8 cellular contexts compared by ENCODE assay signal in genomic region chr20:53829706-53830521, GRCh38.
DNase-seq lines count a peak whose midpoint lies in the region; ATAC-seq, FAIRE-seq and TF ChIP-seq lines count a peak whose summit lies in the region.

No MANE protein-coding gene starts in this region.

- H3K4me1 ChIP-seq in keratinocyte (ENCODE audit: control insufficient read depth, extremely low read depth, insufficient read depth, low read length), result peaks cover 45% of the 10 kb centered on the region

- H3K9me3 ChIP-seq in keratinocyte (ENCODE audit: control insufficient read depth, low read depth, low read length), result no peaks in the 10 kb centered on the region

- H3K9ac ChIP-seq in keratinocyte (ENCODE audit: control insufficient read depth, extremely low read depth, insufficient read depth, low read length), result peak overlapping the region; percentile 95

- H3K27ac ChIP-seq in keratinocyte (ENCODE audit: control insufficient read depth, insufficient read depth, low read length), result peak overlapping the region; percentile 100

- intact Hi-C loops in activated CD4-positive, alpha-beta T cell treated with anti-CD3 and anti-CD28 coated beads for 36 hours (cut with DNase I, micrococcal nuclease), result loop anchor here in 1 of 2 experiments (5.0 kb wide), 1 partner anchor 123 kb away; no protein-coding TSS in a partner anchor
- intact Hi-C loops in posterior cingulate gyrus (cut with DNase I), result no loop called here

- no peak for FAIRE-seq in keratinocyte (lab: Jason Lieb, UNC)

- CTCF ChIA-PET in activated CD4-positive, alpha-beta T cell treated with anti-CD3 and anti-CD28 coated beads for 36 hours (lab: Charles Lee), result interaction anchor here (0.7 to 1.8 kb wide), 2 partner anchors 36 to 815 kb away, joined by 3 to 6 read pairs; no protein-coding TSS in a partner anchor

- POLR2A ChIA-PET in activated CD4-positive, alpha-beta T cell treated with anti-CD3 and anti-CD28 coated beads for 36 hours (lab: Charles Lee), result interaction anchor here (0.6 to 0.8 kb wide), 4 partner anchors 94 to 829 kb away, joined by 3 to 5 read pairs (median 4); no protein-coding TSS in a partner anchor

- H3K4me3 Mint-ChIP-seq in activated CD4-positive, alpha-beta T cell treated with anti-CD3 and anti-CD28 coated beads for 36 hours, result peak overlapping the region; percentile 64
- peak overlapping the region; percentile 73 for H3K4me3 Mint-ChIP-seq in activated T-helper 17 cell treated with anti-CD3 and anti-CD28 coated beads, Interleukin-2, amount 50 U/mL, for 72 hours

- H3K27ac Mint-ChIP-seq in activated CD4-positive, alpha-beta T cell treated with anti-CD3 and anti-CD28 coated beads for 36 hours, result peak overlapping the region; percentile 86
- H3K27ac Mint-ChIP-seq in activated T-helper 17 cell treated with anti-CD3 and anti-CD28 coated beads, Interleukin-2, amount 50 U/mL, for 72 hours, result peak overlapping the region; percentile 74

- H3K4me3 ChIP-seq in keratinocyte (ENCODE audit: control insufficient read depth in 2 of 3, extremely low read depth in 1 of 3, insufficient read depth in 2 of 3, low read depth in 1 of 3, low read length in 3 of 3), result peak overlapping the region in 2 of 3 experiments; percentile 56 to 65

- no peaks in the 10 kb centered on the region for H4K20me1 ChIP-seq in keratinocyte (ENCODE audit: control insufficient read depth, extremely low read depth, insufficient read depth, low read length)

- ATAC-seq in activated CD4-positive, alpha-beta T cell treated with anti-CD3 and anti-CD28 coated beads for 36 hours, result no peak
- ATAC-seq in HG03565 (IDR thresholded peaks at IDR 0.05; ENCODE audit: unreplicated experiment) (peak; percentile 36), GM19035 (IDR thresholded peaks at IDR 0.05; ENCODE audit: unreplicated experiment) (no peak)
- ATAC-seq in activated T-helper 17 cell treated with anti-CD3 and anti-CD28 coated beads, Interleukin-2, amount 50 U/mL, for 72 hours (replicated peaks), result no peak

- TF ChIP-seq CTCF in keratinocyte (optimal IDR thresholded peaks at IDR 0.05 in 1 of 3, IDR thresholded peaks at IDR 0.05 in 1 of 3, conservative IDR thresholded peaks at IDR 0.05 in 1 of 3; ENCODE audit: extremely low read depth in 1 of 3, insufficient read depth in 2 of 3, low read length in 3 of 3), result no peak

- H3K4me2 ChIP-seq in keratinocyte (ENCODE audit: control insufficient read depth, extremely low read depth, insufficient read depth, low read depth, low read length), result peak overlapping the region; percentile 96

- H3K27me3 Mint-ChIP-seq in activated CD4-positive, alpha-beta T cell treated with anti-CD3 and anti-CD28 coated beads for 36 hours, result no peaks in the 10 kb centered on the region
- no peaks in the 10 kb centered on the region for H3K27me3 Mint-ChIP-seq in activated T-helper 17 cell treated with anti-CD3 and anti-CD28 coated beads, Interleukin-2, amount 50 U/mL, for 72 hours

- no peaks in the 10 kb centered on the region for H3K27me3 ChIP-seq in keratinocyte (ENCODE audit: control insufficient read depth, extremely low read depth, insufficient read depth, low read length)

- no peaks in the 10 kb centered on the region for H3K36me3 Mint-ChIP-seq in activated CD4-positive, alpha-beta T cell treated with anti-CD3 and anti-CD28 coated beads for 36 hours (ENCODE audit: low read depth)
- H3K36me3 Mint-ChIP-seq in activated T-helper 17 cell treated with anti-CD3 and anti-CD28 coated beads, Interleukin-2, amount 50 U/mL, for 72 hours (ENCODE audit: low read depth), result no peaks in the 10 kb centered on the region

- no peaks in the 10 kb centered on the region for H3K79me2 ChIP-seq in keratinocyte (ENCODE audit: control insufficient read depth, insufficient read depth, low read length)

- peak overlapping the region; percentile 61 for H2AFZ ChIP-seq in keratinocyte (ENCODE audit: control insufficient read depth, low read length)

- no peaks in the 10 kb centered on the region for H3K9me1 ChIP-seq in keratinocyte (ENCODE audit: control insufficient read depth, extremely low read depth, insufficient read depth, low read length)

- dilution Hi-C loops in keratinocyte (cut with MboI; ENCODE audit: extremely low pct_ligation_motif_present, low sequenced_read_pairs), result no loop called here

- H3K36me3 ChIP-seq in keratinocyte (ENCODE audit: control insufficient read depth in 2 of 2, extremely low read depth in 1 of 2, insufficient read depth in 2 of 2, low read length in 2 of 2), result no peaks in the 10 kb centered on the region

- H3K4me1 Mint-ChIP-seq in activated CD4-positive, alpha-beta T cell treated with anti-CD3 and anti-CD28 coated beads for 36 hours, result peaks cover 50% of the 10 kb centered on the region
- H3K4me1 Mint-ChIP-seq in activated T-helper 17 cell treated with anti-CD3 and anti-CD28 coated beads, Interleukin-2, amount 50 U/mL, for 72 hours, result peaks cover 18% of the 10 kb centered on the region

- H3K9me3 Mint-ChIP-seq in activated CD4-positive, alpha-beta T cell treated with anti-CD3 and anti-CD28 coated beads for 36 hours (ENCODE audit: low read depth), result no peaks in the 10 kb centered on the region
- H3K9me3 Mint-ChIP-seq in activated T-helper 17 cell treated with anti-CD3 and anti-CD28 coated beads, Interleukin-2, amount 50 U/mL, for 72 hours, result no peaks in the 10 kb centered on the region

- DNase-seq in activated CD4-positive, alpha-beta T cell treated with anti-CD3 and anti-CD28 coated beads for 36 hours, result no peak
- no peak for DNase-seq in activated CD4-positive, alpha-beta T cell treated with anti-CD3 and anti-CD28 coated beads, Interleukin-2, amount 50 U/mL, for 4 hours
- DNase-seq in keratinocyte (ENCODE audit: low read depth, low spot score) (no peak), superior temporal gyrus (ENCODE audit: extremely low spot score) (peak; percentile 19), posterior cingulate gyrus (no peak)
